ENCODE assay signal across 34 cellular contexts in the genomic region with DNA sequence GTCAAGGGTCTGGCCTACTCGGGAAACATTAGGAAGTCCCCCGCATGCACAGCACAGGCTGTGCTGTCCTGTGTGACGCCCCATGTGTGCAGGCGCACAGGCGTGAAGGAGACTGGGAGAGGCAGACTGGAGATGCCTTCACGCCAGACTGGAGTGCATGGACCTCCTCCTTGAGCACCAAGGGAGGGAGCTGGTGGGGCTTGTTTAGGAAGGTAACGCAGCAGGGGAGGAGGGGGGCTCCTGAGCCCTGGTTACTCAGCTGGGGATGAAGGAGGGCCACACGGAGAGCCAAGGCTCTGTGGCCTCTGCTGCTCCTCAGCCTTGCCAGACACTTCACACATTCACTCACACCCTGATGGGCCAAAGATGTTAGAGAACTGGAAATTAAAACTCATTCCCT. TPM values are rescaled to one million over a fixed set of nuclear protein-coding genes. Genes with fewer than 3 reads are reported as not detected.
DNase-seq lines count a peak whose midpoint lies in the region; ATAC-seq and TF ChIP-seq lines count a peak whose summit lies in the region.
"Had no signal": no experiment of that assay in that cellular context is flagged by ENCODE, and none has a peak within 500 bp of the region (broad histone marks: within the 10 kb centered on the region; RNA-seq: fewer than 3 reads in every experiment).

No MANE protein-coding gene starts in this region.

- no peak overlapping the region for H3K9ac ChIP-seq in mesendoderm (ENCODE audit: low read length)

- DNase-seq in right cardiac atrium: no peak
- DNase-seq in right atrium auricular region (ENCODE audit: low spot score): no peak
- DNase-seq in mesendoderm: peak; percentile 72
- DNase-seq in thyroid gland: peak; percentile 97 to 99
- DNase-seq in iPS-NIHi7 (ENCODE audit: extremely low spot score): no peak
- DNase-seq in DMS53 (lab: John Stamatoyannopoulos, UW): no peak
- no peak for DNase-seq in putamen (ENCODE audit: low spot score)
- DNase-seq: activated CD4-positive, alpha-beta T cell treated with anti-CD3 and anti-CD28 coated beads, Interleukin-2, amount 50 U/mL, for 48 hours; activated naive CD8-positive, alpha-beta T cell treated with anti-CD3 and anti-CD28 coated beads, Interleukin-2, amount 10 ng/mL, durations not matched to agents 7 days and 5 days; CD8-positive, alpha-beta T cell; cerebellar nuclear complex; DMS153; HCEC 1CT; islet precursor cell; Karpas-422; lower lobe of right lung; MV-4-11; NCI-H1436 treated with DMSO at 0.1 percent for 48 hours; NCI-H2107; NCI-H446; NCI-H82; pancreas; stimulated activated CD4-positive, alpha-beta T cell treated with anti-CD3 and anti-CD28 coated beads, Interleukin-15, amount 100 ng/mL, for 24 hours; stomach; tibial artery had no signal

- H3K27me3 Mint-ChIP-seq in activated naive CD8-positive, alpha-beta T cell: no peaks in the 10 kb centered on the region
- H3K27me3 Mint-ChIP-seq: activated naive CD8-positive, alpha-beta T cell treated with anti-CD3 and anti-CD28 coated beads, Interleukin-2, amount 10 ng/mL, durations not matched to agents 7 days and 5 days had no signal

- peaks cover 4% of the 10 kb centered on the region for H3K36me3 Mint-ChIP-seq in activated naive CD8-positive, alpha-beta T cell

- peaks cover 32% of the 10 kb centered on the region for H3K4me1 Mint-ChIP-seq in activated naive CD8-positive, alpha-beta T cell (ENCODE audit: low read depth)

- H2BK120ac ChIP-seq in mesendoderm (ENCODE audit: low read depth, low read length): no peak overlapping the region

- no peaks in the 10 kb centered on the region for H3K27me3 ChIP-seq in right cardiac atrium (ENCODE audit: control insufficient read depth, insufficient read depth)
- no peaks in the 10 kb centered on the region for H3K27me3 ChIP-seq in right atrium auricular region
- H3K27me3 ChIP-seq in mesendoderm (ENCODE audit: insufficient read depth, low read length, poor library complexity): no peaks in the 10 kb centered on the region
- H3K27me3 ChIP-seq in thyroid gland: no peaks in the 10 kb centered on the region
- H3K27me3 ChIP-seq: pancreas, stomach, tibial artery had no signal

- H3K79me1 ChIP-seq in mesendoderm (ENCODE audit: low read length): peaks cover 21% of the 10 kb centered on the region

- H3K9me3 ChIP-seq in right cardiac atrium (ENCODE audit: control insufficient read depth, low read length): no peaks in the 10 kb centered on the region
- no peaks in the 10 kb centered on the region for H3K9me3 ChIP-seq in right atrium auricular region
- H3K9me3 ChIP-seq in thyroid gland: no peaks in the 10 kb centered on the region
- H3K9me3 ChIP-seq: lower lobe of right lung, pancreas, stomach, tibial artery had no signal

- no peak overlapping the region for H3K23ac ChIP-seq in mesendoderm (ENCODE audit: low read length)

- H3K27ac Mint-ChIP-seq in activated naive CD8-positive, alpha-beta T cell: peak overlapping the region; percentile 36
- H3K27ac Mint-ChIP-seq: activated naive CD8-positive, alpha-beta T cell treated with anti-CD3 and anti-CD28 coated beads, Interleukin-2, amount 10 ng/mL, durations not matched to agents 7 days and 5 days; CD8-positive, alpha-beta T cell had no signal

- peak; percentile 10 to 35 for ATAC-seq in right cardiac atrium
- ATAC-seq: activated CD4-positive, CD25-positive, alpha-beta regulatory T cell treated with anti-CD3 and anti-CD28 coated beads, Interleukin-2, amount 50 U/mL, for 24 hours; CD8-positive, alpha-beta T cell; lower lobe of right lung; pancreas had no signal

- H3K79me2 ChIP-seq in mesendoderm (ENCODE audit: control insufficient read depth, insufficient read depth, low read length): peaks cover 14% of the 10 kb centered on the region

- H3K56ac ChIP-seq in mesendoderm (ENCODE audit: low read length): no peak overlapping the region

- peak in 1 of 2 donors; percentile 88 for TF ChIP-seq POLR2A in thyroid gland (IDR thresholded peaks at IDR 0.05)

- no peaks in the 10 kb centered on the region for H3K9me3 Mint-ChIP-seq in activated naive CD8-positive, alpha-beta T cell (ENCODE audit: low read depth)
- H3K9me3 Mint-ChIP-seq: activated naive CD8-positive, alpha-beta T cell treated with anti-CD3 and anti-CD28 coated beads, Interleukin-2, amount 10 ng/mL, durations not matched to agents 7 days and 5 days; CD8-positive, alpha-beta T cell had no signal

- TF ChIP-seq CTCF in right atrium auricular region (IDR thresholded peaks at IDR 0.05) (no peak), thyroid gland (IDR thresholded peaks at IDR 0.05) (no peak)

- H3K4me1 ChIP-seq in right cardiac atrium (ENCODE audit: control insufficient read depth, insufficient read depth, low read length) (no peaks in the 10 kb centered on the region), right atrium auricular region (peaks cover 0 to 10% of the 10 kb centered on the region in 2 donors), mesendoderm (ENCODE audit: control insufficient read depth, low read depth, low read length) (peaks cover 14% of the 10 kb centered on the region), thyroid gland (peaks cover 66 to 74% of the 10 kb centered on the region in 2 donors)
- H3K4me1 ChIP-seq: pancreas, tibial artery had no signal

- H3K27ac ChIP-seq in right cardiac atrium (ENCODE audit: low read length): no peak overlapping the region
- H3K27ac ChIP-seq in right atrium auricular region: peak overlapping the region in 1 of 2 donors; percentile 79
- H3K27ac ChIP-seq in mesendoderm (ENCODE audit: low read depth, low read length): no peak overlapping the region
- peak overlapping the region; percentile 92 to 95 (median 95) for H3K27ac ChIP-seq in thyroid gland
- H3K27ac ChIP-seq: lower lobe of right lung, pancreas, SK-N-MC, stomach, tibial artery had no signal

- H2BK5ac ChIP-seq in mesendoderm (ENCODE audit: low read length): no peak overlapping the region

- H3K4me2 ChIP-seq in mesendoderm (ENCODE audit: low read length): no peak overlapping the region

- no peak overlapping the region for H4K8ac ChIP-seq in mesendoderm (ENCODE audit: low read depth, low read length)

- H3K18ac ChIP-seq in mesendoderm (ENCODE audit: low read length): no peak overlapping the region

- WGBS in right cardiac atrium: 83% methylated on average over 8 of the region's 8 CpGs
- WGBS in mesendoderm (ENCODE audit: extremely low coverage, insufficient coverage, low lambda C conversion rate): no CpG with 5 or more reads among the region's 8 CpGs
- 26 to 32% methylated on average over 7 to 8 of the region's 8 CpGs for WGBS in thyroid gland, 2 donors

- H3K36me3 ChIP-seq in right atrium auricular region (no peaks in the 10 kb centered on the region), mesendoderm (ENCODE audit: control insufficient read depth, insufficient read depth, low read length) (no peaks in the 10 kb centered on the region), thyroid gland (no peaks in the 10 kb centered on the region)
- H3K36me3 ChIP-seq: lower lobe of right lung, pancreas, stomach, tibial artery had no signal

- intact Hi-C loops in right cardiac atrium (cut with DNase I): no loop called here
- intact Hi-C loops in thyroid gland (cut with DNase I): no loop called here

- H2AK5ac ChIP-seq in mesendoderm (ENCODE audit: low read length): no peak overlapping the region

- H2BK15ac ChIP-seq in mesendoderm (replicated peaks; ENCODE audit: low read depth): no peak overlapping the region

- H3K4me3 Mint-ChIP-seq in activated naive CD8-positive, alpha-beta T cell: no peak overlapping the region
- H3K4me3 Mint-ChIP-seq: activated naive CD8-positive, alpha-beta T cell treated with anti-CD3 and anti-CD28 coated beads, Interleukin-2, amount 10 ng/mL, durations not matched to agents 7 days and 5 days; CD8-positive, alpha-beta T cell had no signal

- no peak overlapping the region for H3K4ac ChIP-seq in mesendoderm (ENCODE audit: low read depth, low read length)

- H4K5ac ChIP-seq in mesendoderm (ENCODE audit: low read length): no peak overlapping the region

- H3K4me3 ChIP-seq in right cardiac atrium (ENCODE audit: low read length) (no peak overlapping the region), right atrium auricular region (no peak overlapping the region), mesendoderm (ENCODE audit: low read length) (no peak overlapping the region), thyroid gland (replicated peaks in 1 of 3) (no peak overlapping the region)
- H3K4me3 ChIP-seq: lower lobe of right lung, pancreas, SK-N-MC, stomach, tibial artery had no signal

RNA-seq across cellular contexts. Expression of a gene that starts 7.7 kb away (rescaled TPM):
- total RNA-seq in right cardiac atrium (10 to 100 TPM; 19.8 to 34.8 (median 26.5) TPM), right atrium auricular region (10 to 100 TPM; 14.6 to 15.4 TPM), thyroid gland (10 to 100 TPM; 37.2 to 82.9 (median 59.5) TPM)
- polyA plus RNA-seq in right cardiac atrium: 15.0 TPM
- 16.0 TPM for polyA plus RNA-seq in mesendoderm (2013, experiment 1 of 2)
- polyA plus RNA-seq in mesendoderm (2013, experiment 2 of 2): 15.8 TPM

RNA-seq across cellular contexts. Expression of a gene that starts 7.8 kb away (rescaled TPM):
- total RNA-seq in right cardiac atrium (under 1 TPM in 2 of 4 donors, not detected in 2; 0.14 to 0.28 TPM), right atrium auricular region (1 to 10 TPM in 1 of 2 donors, not detected in 1; 1.8 TPM), thyroid gland (10 to 100 TPM in 1 of 4 donors, 1 to 10 TPM in 3; 1.5 to 11.2 (median 2.8) TPM)
- polyA plus RNA-seq in right cardiac atrium: 0.68 TPM
- polyA plus RNA-seq in mesendoderm (2013, experiment 1 of 2): 0.03 TPM
- polyA plus RNA-seq in mesendoderm (2013, experiment 2 of 2): 0.06 TPM
- total RNA-seq: A673; activated naive CD8-positive, alpha-beta T cell treated with anti-CD3 and anti-CD28 coated beads, Interleukin-2, amount 10 ng/mL, durations not matched to agents 7 days and 5 days; CD8-positive, alpha-beta T cell; endothelial cell of umbilical vein; HT1080; T-helper 1 cell treated with Interleukin-12 subunit alpha and Interleukin-12 subunit beta and Interleukin-4 antibody, amounts not matched to agents 30 ng/mL and 1 ng/mL, for 36 hours had no signal

RNA-seq across cellular contexts. Expression of a gene that starts 20.5 kb away (rescaled TPM):
- total RNA-seq in right cardiac atrium (100 to 1,000 TPM in 2 of 4 donors, 10 to 100 TPM in 2; 88.1 to 112 (median 102) TPM), right atrium auricular region (10 to 100 TPM; 75.3 to 77.5 TPM), thyroid gland (100 to 1,000 TPM; 126 to 185 (median 166) TPM)
- polyA plus RNA-seq in right cardiac atrium: 59.3 TPM
- polyA plus RNA-seq in mesendoderm (2013, experiment 1 of 2): 47.5 TPM
- 46.5 TPM for polyA plus RNA-seq in mesendoderm (2013, experiment 2 of 2)

RNA-seq across cellular contexts. Expression of a gene that starts 49.6 kb away (rescaled TPM):
- total RNA-seq in right cardiac atrium: 10 to 100 TPM; 26.0 to 31.1 (median 28.4) TPM
- polyA plus RNA-seq in right cardiac atrium: 36.2 TPM
- 10 to 100 TPM; 16.2 to 18.4 TPM for total RNA-seq in right atrium auricular region
- 40.2 TPM for polyA plus RNA-seq in mesendoderm (2013, experiment 1 of 2)
- 40.2 TPM for polyA plus RNA-seq in mesendoderm (2013, experiment 2 of 2)
- total RNA-seq in thyroid gland: 10 to 100 TPM; 29.4 to 64.2 (median 56.3) TPM

RNA-seq across cellular contexts. Expression of a gene that starts 53.7 kb away (rescaled TPM):
- total RNA-seq in right cardiac atrium (under 1 TPM in 3 of 4 donors, not detected in 1; 0.38 to 0.62 (median 0.60) TPM), right atrium auricular region (under 1 TPM in 1 of 2 donors, not detected in 1; 0.19 TPM), thyroid gland (under 1 TPM; 0.24 to 0.78 (median 0.54) TPM)
- polyA plus RNA-seq in right cardiac atrium: 2.9 TPM
- polyA plus RNA-seq in mesendoderm (2013, experiment 1 of 2): 0.48 TPM
- polyA plus RNA-seq in mesendoderm (2013, experiment 2 of 2): 0.48 TPM
- total RNA-seq: A673; activated naive CD8-positive, alpha-beta T cell treated with anti-CD3 and anti-CD28 coated beads, Interleukin-2, amount 10 ng/mL, durations not matched to agents 7 days and 5 days; CD8-positive, alpha-beta T cell; endothelial cell of umbilical vein; HT1080; lower lobe of right lung; OCI-LY7; T-helper 1 cell treated with Interleukin-12 subunit alpha and Interleukin-12 subunit beta and Interleukin-4 antibody, amounts not matched to agents 30 ng/mL and 1 ng/mL, for 36 hours had no signal
- polyA plus RNA-seq: neural cell had no signal

Comparison
In these comparisons a context has a peak if more than half of its experiments do, and no peak if none do; other contexts are left out.
1. DNase-seq: peak in mesendoderm (single experiment) and thyroid gland (2 of 2); none in right cardiac atrium (0 of 3), right atrium auricular region (single experiment), iPS-NIHi7 (single experiment), DMS53 (single experiment) and putamen (single experiment).
2. H3K27ac ChIP-seq: peak in thyroid gland (3 of 3); none in right cardiac atrium (single experiment) and mesendoderm (single experiment).